3 cellular contexts compared by ENCODE assay signal in genomic region chr19:49835562-49835961, GRCh38.
TF ChIP-seq lines count a peak whose summit lies in the region.

No MANE protein-coding gene starts in this region.

TF ChIP-seq in SK-N-SH, 30 proteins besides CTCF, POLR2A, EP300 and RAD21:
- TF ChIP-seq FOSL2 (IDR thresholded peaks at IDR 0.05; ENCODE audit: borderline replicate concordance, low read depth) (no peak), IRF3 (IDR thresholded peaks at IDR 0.05; ENCODE audit: low read depth, low read length) (no peak), NFIC (IDR thresholded peaks at IDR 0.05; ENCODE audit: borderline replicate concordance) (no peak), CHD2 (IDR thresholded peaks at IDR 0.05; ENCODE audit: low read length, partially characterized antibody) (no peak), RFX5 (IDR thresholded peaks at IDR 0.05; ENCODE audit: low read length) (no peak), NRF1 (IDR thresholded peaks at IDR 0.05; ENCODE audit: low read depth, low read length) (no peak), GATA2 (CRISPR knock-in tag; IDR thresholded peaks at IDR 0.05) (no peak), TAF1 (IDR thresholded peaks at IDR 0.05; ENCODE audit: borderline replicate concordance, low read depth, low read length) (no peak), SMC3 (IDR thresholded peaks at IDR 0.05; ENCODE audit: low read depth, low read length) (no peak), FOXJ3 (CRISPR knock-in tag; IDR thresholded peaks at IDR 0.05) (no peak)

TF ChIP-seq in SK-N-SH treated with all-trans-retinoic acid at 6 μM for 48 hours, 23 proteins besides CTCF, POLR2A, EP300 and RAD21:
- TF ChIP-seq PPARA (CRISPR knock-in tag; IDR thresholded peaks at IDR 0.05; ENCODE audit: borderline replicate concordance) (no peak), CSDC2 (CRISPR knock-in tag; IDR thresholded peaks at IDR 0.05) (no peak), OSR1 (CRISPR knock-in tag; IDR thresholded peaks at IDR 0.05) (no peak), POU6F1 (CRISPR knock-in tag; IDR thresholded peaks at IDR 0.05; ENCODE audit: borderline replicate concordance, low read depth) (no peak), ZFP30 (CRISPR knock-in tag; IDR thresholded peaks at IDR 0.05) (no peak), ISL1 (CRISPR knock-in tag; IDR thresholded peaks at IDR 0.05) (no peak), BACH2 (CRISPR knock-in tag; IDR thresholded peaks at IDR 0.05; ENCODE audit: borderline replicate concordance) (no peak), ESRRG (CRISPR knock-in tag; IDR thresholded peaks at IDR 0.05) (no peak), ZNF565 (CRISPR knock-in tag; conservative IDR thresholded peaks at IDR 0.05; ENCODE audit: low read depth) (no peak), ZNF70 (CRISPR knock-in tag; IDR thresholded peaks at IDR 0.05) (no peak), TOX (CRISPR knock-in tag; IDR thresholded peaks at IDR 0.05; ENCODE audit: borderline replicate concordance) (no peak), ZNF8 (CRISPR knock-in tag; IDR thresholded peaks at IDR 0.05) (no peak), TCF4 (CRISPR knock-in tag; IDR thresholded peaks at IDR 0.05; ENCODE audit: borderline replicate concordance) (no peak), ZFP3 (CRISPR knock-in tag; IDR thresholded peaks at IDR 0.05) (no peak), PATZ1 (CRISPR knock-in tag; IDR thresholded peaks at IDR 0.05; ENCODE audit: borderline replicate concordance) (no peak), RARB (CRISPR knock-in tag; IDR thresholded peaks at IDR 0.05) (no peak), TSHZ2 (CRISPR knock-in tag; IDR thresholded peaks at IDR 0.05) (no peak), CSRNP3 (CRISPR knock-in tag; IDR thresholded peaks at IDR 0.05) (no peak), SNAI2 (CRISPR knock-in tag; IDR thresholded peaks at IDR 0.05) (no peak)

TF ChIP-seq in endothelial cell of umbilical vein, 7 proteins besides CTCF, POLR2A, EP300 and RAD21:
- TF ChIP-seq JUN (IDR thresholded peaks at IDR 0.05; ENCODE audit: borderline replicate concordance, insufficient read depth, insufficient read length, low read depth) (no peak), GATA2 (IDR thresholded peaks at IDR 0.05; ENCODE audit: insufficient read depth, insufficient read length, low read depth, low read length) (no peak), POLR2AphosphoS5 (IDR thresholded peaks at IDR 0.05; ENCODE audit: insufficient read depth, low read depth, low read length) (no peak), FOS (IDR thresholded peaks at IDR 0.05; ENCODE audit: borderline replicate concordance, insufficient read depth, low read length) (no peak), MAX (IDR thresholded peaks at IDR 0.05; ENCODE audit: insufficient read depth, insufficient read length) (no peak), EZH2 (IDR thresholded peaks at IDR 0.05; ENCODE audit: borderline replicate concordance, low read depth, low read length, severe bottlenecking) (no peak), MYC (IDR thresholded peaks at IDR 0.05; ENCODE audit: low read depth, low read length) (no peak)
